16 cellular contexts compared by ENCODE assay signal in genomic region chr7:17098515-17098914, GRCh38.
"Had no signal": no experiment of that assay in that cellular context is flagged by ENCODE, and none has a peak within 500 bp of the region (broad histone marks: within the 10 kb centered on the region; RNA-seq: fewer than 3 reads in every experiment).

No MANE protein-coding gene starts in this region.

- H3K27me3 ChIP-seq: brain microvascular endothelial cell, neutrophil had no signal

- ATAC-seq: activated CD8-positive, alpha-beta T cell treated with anti-CD3 and anti-CD28 coated beads, Interleukin-2, amount 10 ng/mL, durations not matched to agents 7 days and 5 days; activated T-cell treated with anti-CD3 and anti-CD28 coated beads, Interleukin-2, amount 50 U/mL, for 72 hours; natural killer cell; stimulated activated naive B cell treated with anti-CD40 and anti-IgM and Interleukin-4, amounts not matched to agents 10 μg/mL and 1 μg/mL and 100 μg/mL, for 72 hours had no signal

- H3K9me3 ChIP-seq: neutrophil had no signal

- DNase-seq: activated CD4-positive, alpha-beta T cell treated with anti-CD3 and anti-CD28 coated beads for 48 hours; activated CD8-positive, alpha-beta memory T cell treated with anti-CD3 and anti-CD28 coated beads, Interleukin-2, amount 50 U/mL, for 48 hours; activated CD8-positive, alpha-beta T cell treated with anti-CD3 and anti-CD28 coated beads, Interleukin-2, amount 10 ng/mL, durations not matched to agents 7 days and 5 days; activated naive CD8-positive, alpha-beta T cell treated with anti-CD3 and anti-CD28 coated beads for 36 hours; activated T-cell treated with anti-CD3 and anti-CD28 coated beads, Interleukin-2, amount 50 U/mL, for 72 hours; brain microvascular endothelial cell; cortex of kidney; effector CD8-positive, alpha-beta T cell; head of caudate nucleus; left cardiac atrium; mesenchymal stem cell; natural killer cell; stimulated activated CD4-positive, alpha-beta T cell treated with anti-CD3 and anti-CD28 coated beads, Interleukin-2, amount 100 ng/mL, for 48 hours; stimulated activated naive B cell treated with anti-CD40 and anti-IgM and Interleukin-4, amounts not matched to agents 10 μg/mL and 1 μg/mL and 100 μg/mL, for 72 hours; WERI-Rb-1 had no signal

- H3K36me3 ChIP-seq: brain microvascular endothelial cell, neutrophil, WERI-Rb-1 had no signal

- H3K27ac ChIP-seq: brain microvascular endothelial cell, neutrophil, WERI-Rb-1 had no signal
